ENCODE assay signal across 8 cellular contexts in the genomic region with DNA sequence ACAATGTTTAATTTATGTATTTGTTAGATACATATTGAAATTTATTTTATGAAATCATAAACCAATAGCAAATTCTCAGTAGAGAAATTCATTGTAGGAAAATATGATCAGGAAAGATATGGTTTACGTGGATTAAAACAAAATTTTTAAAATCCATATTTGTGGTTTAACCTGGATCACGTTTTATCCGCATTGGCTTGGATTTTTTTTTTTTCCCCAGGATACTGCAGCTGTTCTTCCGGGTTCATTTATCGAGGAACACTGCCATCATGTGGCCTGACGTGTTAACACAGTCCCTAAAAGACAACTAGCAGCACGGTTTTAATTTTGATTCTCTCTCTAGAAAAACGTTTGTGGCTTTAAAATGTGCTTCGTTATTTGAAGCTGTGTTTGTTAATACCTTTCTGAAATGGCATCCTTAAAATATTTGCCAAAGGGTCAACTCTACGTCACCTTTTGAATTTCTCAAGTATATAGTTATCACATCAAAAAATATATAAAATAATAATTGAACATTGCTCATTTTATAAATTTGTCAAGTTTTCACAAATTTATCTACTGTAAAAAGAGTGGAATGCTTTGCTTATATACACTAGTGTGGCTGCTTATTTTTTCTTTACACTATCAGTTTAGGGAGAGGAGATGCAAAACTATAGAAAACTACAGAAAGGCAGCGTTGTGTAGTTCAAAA. TPM values are rescaled to one million over a fixed set of nuclear protein-coding genes. Genes with fewer than 3 reads are reported as not detected.
DNase-seq lines count a peak whose midpoint lies in the region; ATAC-seq, FAIRE-seq and TF ChIP-seq lines count a peak whose summit lies in the region.

No MANE protein-coding gene starts in this region.

- peak overlapping the region; percentile 44 for H3K4me3 Mint-ChIP-seq in osteocyte (ENCODE audit: unreplicated experiment)

- DNase-seq in DMS53 treated with DMSO at 0.1 percent for 48 hours (lab: John Stamatoyannopoulos, UW; ENCODE audit: unreplicated experiment) (peak; percentile 85), PC-9 (peak; percentile 46 to 54), frontal cortex (ENCODE audit: low spot score in 2 of 2) (peak; percentile 28 to 42), osteocyte (ENCODE audit: extremely low spot score, unreplicated experiment) (no peak), 8988T (no peak)
- peak; percentile 70 for DNase-seq in activated effector memory CD4-positive, alpha-beta T cell treated with anti-CD3 and anti-CD28 coated beads, Interleukin-2, amount 50 U/mL, for 16 hours

- H3K4me1 Mint-ChIP-seq in osteocyte (ENCODE audit: unreplicated experiment): peaks cover 18% of the 10 kb centered on the region

- CTCF ChIA-PET in PC-9 (lab: Charles Lee): interaction anchor here (0.6 to 2.1 kb wide), 10 partner anchors 14 to 1040 kb away, joined by 3 to 12 read pairs (median 5); no protein-coding TSS in a partner anchor

- H2AFZ ChIP-seq in KMS-11 (ENCODE audit: low read depth) (peak overlapping the region; percentile 47), PC-9 (peak overlapping the region; percentile 74; the same call in 1 of the 2 replicates)

- no peaks in the 10 kb centered on the region for H3K36me3 Mint-ChIP-seq in osteocyte (ENCODE audit: unreplicated experiment)

- no peaks in the 10 kb centered on the region for H3K9me3 ChIP-seq in PC-9 (ENCODE audit: insufficient read depth, low read depth)

- H3K4me3 ChIP-seq in KMS-11 (IDR thresholded peaks at IDR 0.05; ENCODE audit: insufficient read depth, low read depth, low read length) (no peak overlapping the region), PC-9 (peak overlapping the region; percentile 28; the same call in 1 of the 2 replicates)

- H3K4me1 ChIP-seq in KMS-11 (ENCODE audit: low read depth, poor library complexity, severe bottlenecking) (peaks cover 12% of the 10 kb centered on the region), PC-9 (replicated peaks; ENCODE audit: insufficient read depth) (no peaks in the 10 kb centered on the region)

- H3F3A ChIP-seq in PC-9 (ENCODE audit: insufficient read depth, low read depth): no peaks in the 10 kb centered on the region

- H3K27ac Mint-ChIP-seq in osteocyte (ENCODE audit: unreplicated experiment): peak overlapping the region; percentile 66

- H3K27ac ChIP-seq in KMS-11: no peak overlapping the region
- no peak overlapping the region for H3K27ac ChIP-seq in PC-9

- H4K20me1 ChIP-seq in KMS-11 (ENCODE audit: insufficient read depth) (no peaks in the 10 kb centered on the region), PC-9 (ENCODE audit: insufficient read depth) (no peaks in the 10 kb centered on the region)

- H3K4me2 ChIP-seq in KMS-11 (peak overlapping the region; percentile 23), PC-9 (peak overlapping the region; percentile 32; the same call in 1 of the 2 replicates)

- peak; percentile 80 for ATAC-seq in GM21717 (IDR thresholded peaks at IDR 0.05; ENCODE audit: unreplicated experiment)

- H3K9me2 ChIP-seq in PC-9 (ENCODE audit: insufficient read depth): no peaks in the 10 kb centered on the region

- H3K9me3 Mint-ChIP-seq in osteocyte (ENCODE audit: unreplicated experiment): no peaks in the 10 kb centered on the region

- intact Hi-C loops in PC-9 (cut with micrococcal nuclease; ENCODE audit: unreplicated experiment): loop anchor here (1.0 to 5.0 kb wide), 5 partner anchors 80 to 1188 kb away; a partner anchor contains a TSS

- H3K27me3 Mint-ChIP-seq in osteocyte (ENCODE audit: unreplicated experiment): peaks cover 3% of the 10 kb centered on the region

- FAIRE-seq in frontal cortex (lab: Jason Lieb, UNC): peak; percentile 97

- no TSS peak for BruUV-seq in PC-9 (replicated peaks; lab: Mats Ljungman, UMichigan)

- POLR2A ChIA-PET in PC-9 (lab: Charles Lee; ENCODE audit: unreplicated experiment): no interaction called here

- no peak overlapping the region for H3K9ac ChIP-seq in KMS-11

- peak; percentile 89 for TF ChIP-seq CTCF in KMS-11 (conservative IDR thresholded peaks at IDR 0.05; ENCODE audit: low read depth, low read length)
- peak; percentile 87 for TF ChIP-seq CTCF in PC-9 (conservative IDR thresholded peaks at IDR 0.05)
- TF ChIP-seq CTCF in osteocyte (IDR thresholded peaks at IDR 0.05): peak; percentile 88

- H3K27me3 ChIP-seq in KMS-11 (ENCODE audit: insufficient read depth, low read depth) (no peaks in the 10 kb centered on the region), PC-9 (ENCODE audit: insufficient read depth, low read depth) (no peaks in the 10 kb centered on the region)

- H3K79me2 ChIP-seq in KMS-11 (ENCODE audit: insufficient read depth, low read depth) (no peaks in the 10 kb centered on the region), PC-9 (ENCODE audit: low read depth) (no peaks in the 10 kb centered on the region)

- H3K36me3 ChIP-seq in KMS-11 (ENCODE audit: insufficient read depth) (no peaks in the 10 kb centered on the region), PC-9 (ENCODE audit: low read depth) (no peaks in the 10 kb centered on the region)

RNA-seq across cellular contexts. Expression of a gene that starts 8.7 kb away (rescaled TPM):
- total RNA-seq in PC-9 (2021): not detected in 2 replicates
- under 0.01 TPM for total RNA-seq in frontal cortex
- total RNA-seq in osteocyte: not detected in 2 replicates

RNA-seq across cellular contexts. Expression of a gene that starts 42.2 kb away (rescaled TPM):
- total RNA-seq in PC-9 (2021) (45.8 and 50.3 TPM in 2 replicates), frontal cortex (45.7 TPM), osteocyte (77.1 and 78.1 TPM in 2 replicates)

Comparison
In these comparisons a context has a peak if more than half of its experiments do, and no peak if none do; other contexts are left out.
1. DNase-seq: peak in DMS53 treated with DMSO at 0.1 percent for 48 hours (single experiment), PC-9 (2 of 2), activated effector memory CD4-positive, alpha-beta T cell treated with anti-CD3 and anti-CD28 coated beads, Interleukin-2, amount 50 U/mL, for 16 hours (single experiment) and frontal cortex (2 of 2); none in osteocyte (single experiment) and 8988T (single experiment).
2. Peak in every context shown above with its lines, with median percentiles within 50 percentile points of each other: CTCF ChIP-seq.